ENCODE assay signal across 12 cellular contexts in the genomic region with DNA sequence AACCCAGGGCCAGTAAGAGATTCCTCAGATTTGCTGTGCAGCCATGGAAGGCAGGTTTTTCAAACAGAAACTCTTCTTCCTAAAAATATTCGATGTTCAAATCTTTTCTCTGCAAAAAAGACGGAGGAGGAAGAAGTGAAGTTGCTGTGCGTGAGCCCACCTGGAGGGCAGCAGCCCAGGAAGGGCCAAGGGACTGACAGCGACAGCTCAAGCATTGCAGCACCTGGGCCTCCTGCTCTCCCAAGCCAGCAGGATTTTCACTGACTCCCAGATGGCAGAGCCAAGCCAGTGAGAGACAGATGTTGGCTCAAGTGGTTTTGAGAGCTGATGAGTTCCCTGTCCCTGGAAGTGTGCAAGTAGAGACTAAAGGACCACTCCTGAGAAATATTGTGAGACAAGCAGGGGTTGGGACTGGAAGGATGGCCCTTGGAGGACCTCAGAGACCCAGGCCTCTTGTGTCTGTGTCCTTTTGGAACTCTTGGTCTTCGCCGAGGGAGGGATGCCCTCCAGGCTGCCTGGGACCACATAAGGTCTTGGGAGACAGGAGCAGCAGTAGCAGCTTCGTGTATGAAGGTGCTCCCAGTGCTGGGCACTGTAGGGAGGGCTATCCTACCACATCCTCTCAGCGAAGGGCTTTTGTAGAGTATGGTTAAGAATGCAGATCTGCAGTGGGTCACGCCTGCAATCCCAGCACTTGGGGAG. TPM values are rescaled to one million over a fixed set of nuclear protein-coding genes. Genes with fewer than 3 reads are reported as not detected.
DNase-seq lines count a peak whose midpoint lies in the region; ATAC-seq and TF ChIP-seq lines count a peak whose summit lies in the region.
"Had no signal": no experiment of that assay in that cellular context is flagged by ENCODE, and none has a peak within 500 bp of the region (broad histone marks: within the 10 kb centered on the region; RNA-seq: fewer than 3 reads in every experiment).

No MANE protein-coding gene starts in this region.

- no peak overlapping the region for H4K5ac ChIP-seq in mesendoderm (ENCODE audit: low read length)

- H2AK5ac ChIP-seq in mesendoderm (ENCODE audit: low read length), result no peak overlapping the region

- H3K4me2 ChIP-seq in DND-41 (ENCODE audit: insufficient read depth, low read length) (peak overlapping the region; percentile 52; the same call in 1 of the 2 replicates), mesendoderm (ENCODE audit: low read length) (no peak overlapping the region)

- H4K20me1 ChIP-seq in DND-41 (ENCODE audit: insufficient read depth, low read length), result no peaks in the 10 kb centered on the region

- no peak overlapping the region for H2BK15ac ChIP-seq in mesendoderm (replicated peaks; ENCODE audit: low read depth)

- peak; percentile 18 for DNase-seq in DMS53 (lab: John Stamatoyannopoulos, UW)
- no peak for DNase-seq in DMS53 treated with DMSO at 0.1 percent for 48 hours (lab: John Stamatoyannopoulos, UW; ENCODE audit: unreplicated experiment)
- DNase-seq in DND-41, result no peak
- peak; percentile 43 for DNase-seq in SHP77 treated with DMSO at 0.1 percent for 48 hours (lab: John Stamatoyannopoulos, UW)
- no peak for DNase-seq in mesendoderm
- no peak for DNase-seq in OCI-M1 (lab: John Stamatoyannopoulos, UW)
- DNase-seq in SKM-1 treated with dmso at 0.1 percent for 144 hours (lab: John Stamatoyannopoulos, UW; ENCODE audit: unreplicated experiment), result no peak
- DNase-seq: cerebellar nuclear complex had no signal

- H3K56ac ChIP-seq in mesendoderm (ENCODE audit: low read length), result peak overlapping the region; percentile 40

- H3K4me1 ChIP-seq in DND-41 (ENCODE audit: insufficient read depth, low read length) (peaks cover 10% of the 10 kb centered on the region), mesendoderm (ENCODE audit: control insufficient read depth, low read depth, low read length) (no peaks in the 10 kb centered on the region)
- H3K4me1 ChIP-seq: prostate gland had no signal

- no peak overlapping the region; the same call in 1 of the 2 replicates for H2AFZ ChIP-seq in DND-41 (ENCODE audit: low read depth, low read length)

- no peaks in the 10 kb centered on the region for H3K79me1 ChIP-seq in mesendoderm (ENCODE audit: low read length)

- no peak overlapping the region for H3K4me3 ChIP-seq in DND-41 (ENCODE audit: low read depth in 1 of 2, low read length in 2 of 2)
- no peak overlapping the region for H3K4me3 ChIP-seq in mesendoderm (ENCODE audit: low read length)
- H3K4me3 ChIP-seq: prostate gland had no signal

- H2BK5ac ChIP-seq in mesendoderm (ENCODE audit: low read length), result no peak overlapping the region

- no peak overlapping the region for H2BK120ac ChIP-seq in mesendoderm (ENCODE audit: low read depth, low read length)

- H3K36me3 ChIP-seq in DND-41 (ENCODE audit: insufficient read depth, low read length) (no peaks in the 10 kb centered on the region), mesendoderm (ENCODE audit: control insufficient read depth, insufficient read depth, low read length) (no peaks in the 10 kb centered on the region)
- H3K36me3 ChIP-seq: prostate gland, transverse colon had no signal

- no peak overlapping the region for H3K27ac ChIP-seq in DND-41 (ENCODE audit: low read length)
- H3K27ac ChIP-seq in mesendoderm (ENCODE audit: low read depth, low read length), result no peak overlapping the region
- H3K27ac ChIP-seq: prostate gland, transverse colon had no signal

- ATAC-seq in DND-41 (ENCODE audit: insufficient read depth, low read depth), result peak; percentile 46
- no peak for ATAC-seq in HG03196 (IDR thresholded peaks at IDR 0.05; ENCODE audit: unreplicated experiment)

- H3K9ac ChIP-seq in DND-41 (ENCODE audit: low read depth, low read length) (peak overlapping the region; percentile 0; the same call in 1 of the 2 replicates), mesendoderm (ENCODE audit: low read length) (no peak overlapping the region)

- H3K4ac ChIP-seq in mesendoderm (ENCODE audit: low read depth, low read length), result no peak overlapping the region

- no peak for TF ChIP-seq CTCF in DND-41 (IDR thresholded peaks at IDR 0.05; ENCODE audit: borderline replicate concordance, extremely low read depth, low read length, poor library complexity, severe bottlenecking)

- H3K23ac ChIP-seq in mesendoderm (ENCODE audit: low read length), result no peak overlapping the region

- H3K18ac ChIP-seq in mesendoderm (ENCODE audit: low read length), result no peak overlapping the region

- H3K79me2 ChIP-seq in DND-41 (ENCODE audit: insufficient read depth, low read length) (no peaks in the 10 kb centered on the region), mesendoderm (ENCODE audit: control insufficient read depth, insufficient read depth, low read length) (no peaks in the 10 kb centered on the region)

- H3K27me3 ChIP-seq in DND-41 (ENCODE audit: insufficient read depth, low read length, poor library complexity) (no peaks in the 10 kb centered on the region), mesendoderm (ENCODE audit: insufficient read depth, low read length, poor library complexity) (no peaks in the 10 kb centered on the region)
- H3K27me3 ChIP-seq: transverse colon had no signal

- WGBS in mesendoderm (ENCODE audit: extremely low coverage, insufficient coverage, low lambda C conversion rate), result no CpG with 5 or more reads among the region's 9 CpGs

- no peaks in the 10 kb centered on the region for H3K9me3 ChIP-seq in DND-41 (ENCODE audit: insufficient read depth, low read length, severe bottlenecking)
- H3K9me3 ChIP-seq: prostate gland, transverse colon had no signal

- no peak overlapping the region for H4K8ac ChIP-seq in mesendoderm (ENCODE audit: low read depth, low read length)

RNA-seq across cellular contexts. Expression of a gene that starts 29.3 kb away (rescaled TPM):
- 0.95 TPM for polyA plus RNA-seq in mesendoderm (2013, experiment 1 of 2)
- polyA plus RNA-seq in mesendoderm (2013, experiment 2 of 2), result 0.81 TPM
- polyA plus RNA-seq: immature natural killer cell had no signal

RNA-seq across cellular contexts. Expression of a gene that starts 41.0 kb away (rescaled TPM):
- polyA plus RNA-seq in mesendoderm (2013, experiment 1 of 2), result 95.9 TPM
- 94.7 TPM for polyA plus RNA-seq in mesendoderm (2013, experiment 2 of 2)

Comparison
In these comparisons a context has a peak if more than half of its experiments do, and no peak if none do; other contexts are left out.
1. DNase-seq: peak in DMS53 (single experiment) and SHP77 treated with DMSO at 0.1 percent for 48 hours (single experiment); none in DMS53 treated with DMSO at 0.1 percent for 48 hours (single experiment), DND-41 (single experiment), mesendoderm (single experiment), OCI-M1 (single experiment) and SKM-1 treated with dmso at 0.1 percent for 144 hours (single experiment).